14 cellular contexts compared by ENCODE assay signal in genomic region chr2:200814917-200815316, GRCh38. TPM values are rescaled to one million over a fixed set of nuclear protein-coding genes. Genes with fewer than 3 reads are reported as not detected.
DNase-seq lines count a peak whose midpoint lies in the region; ATAC-seq and TF ChIP-seq lines count a peak whose summit lies in the region.
"Had no signal": no experiment of that assay in that cellular context is flagged by ENCODE, and none has a peak within 500 bp of the region (broad histone marks: within the 10 kb centered on the region; RNA-seq: fewer than 3 reads in every experiment).

No MANE protein-coding gene starts in this region.

- peaks cover 61% of the 10 kb centered on the region for H3K36me3 Mint-ChIP-seq in T-helper 2 cell treated with Interferon-gamma antibody and Interleukin-4, amounts not matched to agents 5 μg/mL and 100 μg/mL, for 36 hours (ENCODE audit: low read depth)

- H3K27ac Mint-ChIP-seq in T-helper 2 cell treated with Interferon-gamma antibody and Interleukin-4, amounts not matched to agents 5 μg/mL and 100 μg/mL, for 36 hours: peak overlapping the region; percentile 20

- H3K36me3 ChIP-seq in mammary epithelial cell (ENCODE audit: insufficient read depth, low read length): peaks cover 56% of the 10 kb centered on the region
- H3K36me3 ChIP-seq in osteoblast (ENCODE audit: insufficient read depth, low read length): peaks cover 66% of the 10 kb centered on the region
- peaks cover 17 to 38% of the 10 kb centered on the region in 2 donors for H3K36me3 ChIP-seq in body of pancreas (replicated peaks in 1 of 2; ENCODE audit: insufficient read depth in 1 of 2, low read depth in 2 of 2)
- peaks cover 0 to 69% (median 64%) of the 10 kb centered on the region in 9 donors for H3K36me3 ChIP-seq in heart right ventricle

- peaks cover 80% of the 10 kb centered on the region for H3K79me2 ChIP-seq in mammary epithelial cell (ENCODE audit: insufficient read depth, low read length)
- H3K79me2 ChIP-seq in osteoblast (ENCODE audit: insufficient read depth, low read length): peaks cover 67% of the 10 kb centered on the region

- H3K9me3 Mint-ChIP-seq in T-helper 2 cell treated with Interferon-gamma antibody and Interleukin-4, amounts not matched to agents 5 μg/mL and 100 μg/mL, for 36 hours: no peaks in the 10 kb centered on the region

- no TSS peak for BruUV-seq in mammary epithelial cell (replicated peaks; lab: Mats Ljungman, UMichigan)

- H4K20me1 ChIP-seq in mammary epithelial cell (ENCODE audit: insufficient read depth, low read length): peaks cover 9% of the 10 kb centered on the region
- H4K20me1 ChIP-seq in osteoblast (ENCODE audit: insufficient read depth, low read length): peaks cover 37% of the 10 kb centered on the region

- no peaks in the 10 kb centered on the region for H3K27me3 Mint-ChIP-seq in T-helper 2 cell treated with Interferon-gamma antibody and Interleukin-4, amounts not matched to agents 5 μg/mL and 100 μg/mL, for 36 hours (ENCODE audit: low read depth)

- H3K9me3 ChIP-seq in mammary epithelial cell (replicated peaks; ENCODE audit: insufficient read depth, low read length) (no peaks in the 10 kb centered on the region), osteoblast (ENCODE audit: low read depth, low read length) (no peaks in the 10 kb centered on the region), body of pancreas (no peaks in the 10 kb centered on the region), heart right ventricle (no peaks in the 10 kb centered on the region)
- H3K9me3 ChIP-seq: neutrophil, upper lobe of left lung had no signal

- CTCF ChIA-PET in mammary epithelial cell (lab: Charles Lee; ENCODE audit: low non-redundant PET): no interaction called here

- H3K4me1 Mint-ChIP-seq in T-helper 2 cell treated with Interferon-gamma antibody and Interleukin-4, amounts not matched to agents 5 μg/mL and 100 μg/mL, for 36 hours (ENCODE audit: low read depth): peaks cover 45% of the 10 kb centered on the region

- H3K27ac ChIP-seq in mammary epithelial cell (ENCODE audit: insufficient read depth, low read depth, low read length) (no peak overlapping the region), osteoblast (ENCODE audit: low read depth, low read length) (peak overlapping the region; percentile 9), body of pancreas (no peak overlapping the region), heart right ventricle (no peak overlapping the region)
- H3K27ac ChIP-seq: neutrophil, upper lobe of left lung had no signal

- peaks cover 25% of the 10 kb centered on the region for H3K4me1 ChIP-seq in mammary epithelial cell (ENCODE audit: insufficient read depth, low read length)
- peaks cover 34% of the 10 kb centered on the region for H3K4me1 ChIP-seq in osteoblast (ENCODE audit: insufficient read depth, low read length)
- H3K4me1 ChIP-seq in body of pancreas: peaks cover 30% of the 10 kb centered on the region
- H3K4me1 ChIP-seq in heart right ventricle: peaks cover 3 to 54% (median 40%) of the 10 kb centered on the region in 9 donors

- intact Hi-C loops in mammary epithelial cell (cut with micrococcal nuclease): loop anchor here (10.0 kb wide), 1 partner anchor 240 kb away; no protein-coding TSS in a partner anchor
- intact Hi-C loops in body of pancreas (cut with DNase I): loop anchor here (10.0 kb wide), 1 partner anchor 100 kb away; no protein-coding TSS in a partner anchor
- intact Hi-C loops in heart right ventricle (cut with DNase I): loop anchor here in 7 of 10 donors (5.0 kb wide), 4 partner anchors 42 to 493 kb away; partner anchors contain the start of gene CLK1 (in 4 of the 7)

- no peak overlapping the region for H2AFZ ChIP-seq in mammary epithelial cell (ENCODE audit: low read depth, low read length)
- no peak overlapping the region for H2AFZ ChIP-seq in osteoblast (ENCODE audit: low read length)

- no peak for ATAC-seq in body of pancreas
- ATAC-seq in heart right ventricle: no peak
- ATAC-seq: left lobe of liver had no signal

- in situ Hi-C loops in mammary epithelial cell (cut with MboI; ENCODE audit: low sequenced_read_pairs in 2 of 2): loop anchor here (5.0 to 10.0 kb wide), 2 partner anchors 98 to 100 kb away; no protein-coding TSS in a partner anchor

- 100% methylated on average over 1 of the region's 1 CpG for WGBS in mammary epithelial cell (ENCODE audit: low coverage, missing lambda C conversion rate)
- 89 to 92% methylated on average over 1 of the region's 1 CpG for WGBS in body of pancreas, 2 donors
- WGBS in heart right ventricle, 2 donors: 67 to 79% methylated on average over 1 of the region's 1 CpG

- H3K4me2 ChIP-seq in mammary epithelial cell (ENCODE audit: insufficient read depth, low read depth, low read length) (peak overlapping the region; percentile 85), osteoblast (ENCODE audit: insufficient read depth, low read length) (no peak overlapping the region)

- no peak for DNase-seq in T-helper 2 cell treated with Interferon-gamma antibody and Interleukin-4, amounts not matched to agents 5 μg/mL and 100 μg/mL, for 36 hours (ENCODE audit: low spot score)
- DNase-seq in T-helper 2 cell: no peak
- peak; percentile 47 for DNase-seq in NB4 (ENCODE audit: low read depth)
- no peak for DNase-seq in mammary epithelial cell
- no peak for DNase-seq in osteoblast (ENCODE audit: insufficient read length, low spot score, missing footprints)
- no peak for DNase-seq in body of pancreas
- no peak for DNase-seq in heart right ventricle
- no peak for DNase-seq in activated CD4-positive, CD25-positive, alpha-beta regulatory T cell (lab: John Stamatoyannopoulos, UW)
- DNase-seq: glutamatergic neuron; NCI-H2081; stimulated activated CD4-positive, alpha-beta T cell treated with anti-CD3 and anti-CD28 coated beads, Interleukin-12 subunit alpha, Interleukin-12 subunit beta, amount 100 ng/mL, for 4 hours; upper lobe of left lung had no signal

- H3K9ac ChIP-seq in mammary epithelial cell (ENCODE audit: insufficient read depth, low read length): no peak overlapping the region

- H3K27me3 ChIP-seq in mammary epithelial cell (ENCODE audit: insufficient read depth, low read length) (no peaks in the 10 kb centered on the region), osteoblast (ENCODE audit: insufficient read depth, low read length) (no peaks in the 10 kb centered on the region), body of pancreas (no peaks in the 10 kb centered on the region), heart right ventricle (no peaks in the 10 kb centered on the region)
- H3K27me3 ChIP-seq: neutrophil, upper lobe of left lung had no signal

- peak overlapping the region; percentile 57 for H3K4me3 Mint-ChIP-seq in T-helper 2 cell treated with Interferon-gamma antibody and Interleukin-4, amounts not matched to agents 5 μg/mL and 100 μg/mL, for 36 hours

- TF ChIP-seq POLR2A in NB4 (IDR thresholded peaks at IDR 0.05; ENCODE audit: extremely low read depth, insufficient read length) (no peak), body of pancreas (IDR thresholded peaks at IDR 0.05) (no peak)

- dilution Hi-C loops in mammary epithelial cell (cut with HindIII; ENCODE audit: low sequenced_read_pairs): no loop called here

- H3K4me3 ChIP-seq in NB4 (ENCODE audit: low read depth, low read length) (peak overlapping the region; percentile 95), mammary epithelial cell (replicated peaks in 1 of 3; ENCODE audit: insufficient read depth in 1 of 3, low read depth in 2 of 3, low read length in 3 of 3) (no peak overlapping the region), osteoblast (ENCODE audit: insufficient read depth, low read length) (no peak overlapping the region), body of pancreas (no peak overlapping the region), heart right ventricle (no peak overlapping the region)

- TF ChIP-seq CTCF in NB4 (IDR thresholded peaks at IDR 0.05; ENCODE audit: low read depth, low read length) (no peak), mammary epithelial cell (conservative IDR thresholded peaks at IDR 0.05 in 1 of 2, IDR thresholded peaks at IDR 0.05 in 1 of 2; ENCODE audit: extremely low read depth in 1 of 2, insufficient read depth in 1 of 2, low read depth in 1 of 2, low read length in 2 of 2) (no peak), osteoblast (IDR thresholded peaks at IDR 0.05; ENCODE audit: extremely low read depth, low read depth, low read length) (no peak), body of pancreas (IDR thresholded peaks at IDR 0.05) (no peak), heart right ventricle (IDR thresholded peaks at IDR 0.05) (no peak)

RNA-seq across cellular contexts. Expression of gene BZW1, which starts 3.2 kb away (rescaled TPM):
- 100 to 1,000 TPM; 350 to 501 TPM for total RNA-seq in mammary epithelial cell
- 288 TPM for polyA plus RNA-seq in mammary epithelial cell
- 855 TPM for polyA minus RNA-seq in mammary epithelial cell
- 590 and 597 TPM in 2 replicates for total RNA-seq in osteoblast
- 10 to 100 TPM; 45.4 to 88.3 TPM for total RNA-seq in body of pancreas
- 100 to 1,000 TPM in 2 of 10 donors, 10 to 100 TPM in 8; 62.5 to 133 (median 77.2) TPM for total RNA-seq in heart right ventricle
- 10 to 100 TPM; 15.4 to 53.2 TPM for polyA plus RNA-seq in heart right ventricle

RNA-seq across cellular contexts. Expression of gene CLK1, which starts 49.5 kb away (rescaled TPM):
- total RNA-seq in mammary epithelial cell (10 to 100 TPM; 55.0 to 55.2 TPM), osteoblast (73.5 and 77.2 TPM in 2 replicates), body of pancreas (100 to 1,000 TPM; 143 to 151 TPM), heart right ventricle (10 to 100 TPM; 30.8 to 59.6 (median 45.3) TPM)
- polyA plus RNA-seq in mammary epithelial cell (25.9 TPM), heart right ventricle (1,000 to 10,000 TPM in 1 of 2 donors, 10 to 100 TPM in 1; 38.4 to 1,166 TPM)
- 23.2 TPM for polyA minus RNA-seq in mammary epithelial cell
